In genomic region chr6:46891396-46891795, GRCh38 we compare ENCODE assay signal across 18 cellular contexts. TPM values are rescaled to one million over a fixed set of nuclear protein-coding genes. Genes with fewer than 3 reads are reported as not detected.
DNase-seq lines count a peak whose midpoint lies in the region; ATAC-seq, FAIRE-seq and TF ChIP-seq lines count a peak whose summit lies in the region.
"Had no signal": no experiment of that assay in that cellular context is flagged by ENCODE, and none has a peak within 500 bp of the region (broad histone marks: within the 10 kb centered on the region; RNA-seq: fewer than 3 reads in every experiment).

No MANE protein-coding gene starts in this region.

- H2AFZ ChIP-seq in osteoblast (ENCODE audit: low read length), result no peak overlapping the region
- H2AFZ ChIP-seq in neuronal stem cell (ENCODE audit: low read length), result no peak overlapping the region

- FAIRE-seq in urothelium cell line (lab: Jason Lieb, UNC), result no peak
- FAIRE-seq: D721Med had no signal

- no peak overlapping the region for H2AK5ac ChIP-seq in neuronal stem cell (ENCODE audit: low read depth, low read length)

- H3K4me2 ChIP-seq in osteoblast (ENCODE audit: insufficient read depth, low read length) (no peak overlapping the region), neuronal stem cell (ENCODE audit: insufficient read depth, low read length, poor library complexity, severe bottlenecking) (no peak overlapping the region)

- no peaks in the 10 kb centered on the region for H3K79me1 ChIP-seq in neuronal stem cell (ENCODE audit: low read depth, low read length)

- no peak overlapping the region for H3K4ac ChIP-seq in neuronal stem cell (ENCODE audit: low read length)

- no peak overlapping the region for H2BK120ac ChIP-seq in neuronal stem cell (ENCODE audit: low read depth, low read length)

- H2BK15ac ChIP-seq in neuronal stem cell (ENCODE audit: low read length), result no peak overlapping the region

- H3K9ac ChIP-seq in neuronal stem cell (ENCODE audit: low read depth, low read length, poor library complexity), result no peak overlapping the region
- H3K9ac ChIP-seq: BLaER1 treated with 17β-estradiol and CSF1 and Interleukin-3, amounts not matched to agents 10 nM and 100 nM had no signal

- peak; percentile 52 for DNase-seq in dermis blood vessel endothelial cell
- DNase-seq in osteoblast (ENCODE audit: insufficient read length, low spot score, missing footprints), result peak; percentile 62
- DNase-seq in neuronal stem cell (ENCODE audit: low spot score), result no peak
- DNase-seq in urothelium cell line (ENCODE audit: low spot score), result no peak
- DNase-seq in activated CD4-positive, alpha-beta memory T cell treated with anti-CD3 and anti-CD28 coated beads for 36 hours, result no peak
- DNase-seq: HCEC 1CT, KG1, NCI-H1436, NCI-H1930, NCI-H345, NCI-H524 treated with DMSO at 0.1 percent for 48 hours, RPMI8226, SHP77 treated with DMSO at 0.1 percent for 48 hours had no signal

- no peak overlapping the region for H4K91ac ChIP-seq in neuronal stem cell (ENCODE audit: low read depth, low read length, poor library complexity)

- no CpG with 5 or more reads among the region's 3 CpGs for WGBS in neuronal stem cell (ENCODE audit: extremely low coverage in 2 of 2, insufficient read length in 2 of 2, insufficient replicate concordance in 1 of 2), 2 donors

- no peak overlapping the region for H4K8ac ChIP-seq in neuronal stem cell (ENCODE audit: low read depth, low read length)

- H2BK5ac ChIP-seq in neuronal stem cell (ENCODE audit: low read length), result no peak overlapping the region

- no peaks in the 10 kb centered on the region for H4K20me1 ChIP-seq in osteoblast (ENCODE audit: insufficient read depth, low read length)
- H4K20me1 ChIP-seq: BLaER1 treated with 17β-estradiol and CSF1 and Interleukin-3, amounts not matched to agents 10 nM and 100 nM had no signal

- H3K27me3 Mint-ChIP-seq in activated CD4-positive, alpha-beta memory T cell treated with anti-CD3 and anti-CD28 coated beads for 36 hours, result peaks cover 1% of the 10 kb centered on the region

- no peaks in the 10 kb centered on the region for H3K9me3 Mint-ChIP-seq in activated CD4-positive, alpha-beta memory T cell treated with anti-CD3 and anti-CD28 coated beads for 36 hours

- no peak overlapping the region for H2BK12ac ChIP-seq in neuronal stem cell (ENCODE audit: low read length)

- TF ChIP-seq CTCF in HEK293 (tag by site-specific recombination; IDR thresholded peaks at IDR 0.05), result no peak
- TF ChIP-seq CTCF in osteoblast (IDR thresholded peaks at IDR 0.05; ENCODE audit: extremely low read depth, low read depth, low read length), result no peak

- no peak overlapping the region for H3K18ac ChIP-seq in neuronal stem cell (ENCODE audit: low read length)

- no peaks in the 10 kb centered on the region for H3K36me3 Mint-ChIP-seq in activated CD4-positive, alpha-beta memory T cell treated with anti-CD3 and anti-CD28 coated beads for 36 hours

- no peaks in the 10 kb centered on the region for H3K79me2 ChIP-seq in osteoblast (ENCODE audit: insufficient read depth, low read length)

- no peaks in the 10 kb centered on the region for H3K27me3 ChIP-seq in osteoblast (ENCODE audit: insufficient read depth, low read length)
- H3K27me3 ChIP-seq in neuronal stem cell (ENCODE audit: control insufficient read depth in 3 of 3, insufficient read depth in 3 of 3, low read depth in 1 of 3, low read length in 3 of 3), result no peaks in the 10 kb centered on the region
- H3K27me3 ChIP-seq: BLaER1 treated with 17β-estradiol and CSF1 and Interleukin-3, amounts not matched to agents 10 nM and 100 nM had no signal

- no peak overlapping the region for H3K4me3 Mint-ChIP-seq in activated CD4-positive, alpha-beta memory T cell treated with anti-CD3 and anti-CD28 coated beads for 36 hours

- H3K9me3 ChIP-seq in HEK293 (ENCODE audit: control insufficient read depth, insufficient read depth, low read depth, low read length) (no peaks in the 10 kb centered on the region), osteoblast (ENCODE audit: low read depth, low read length) (no peaks in the 10 kb centered on the region), neuronal stem cell (replicated peaks in 1 of 2; ENCODE audit: control insufficient read depth in 2 of 2, insufficient read depth in 1 of 2, low read depth in 1 of 2, low read length in 2 of 2) (no peaks in the 10 kb centered on the region)
- H3K9me3 ChIP-seq: BLaER1 treated with 17β-estradiol and CSF1 and Interleukin-3, amounts not matched to agents 10 nM and 100 nM had no signal

- CTCF ChIA-PET in HEK293 (lab: Yijun Ruan, JAX), result no interaction called here
- CTCF ChIA-PET in activated CD4-positive, alpha-beta memory T cell treated with anti-CD3 and anti-CD28 coated beads for 36 hours (lab: Charles Lee), result no interaction called here

- H3K4me3 ChIP-seq in HEK293 (ENCODE audit: low read depth, low read length), result no peak overlapping the region
- H3K4me3 ChIP-seq in osteoblast (ENCODE audit: insufficient read depth, low read length), result no peak overlapping the region
- no peak overlapping the region for H3K4me3 ChIP-seq in neuronal stem cell (ENCODE audit: low read length in 2 of 2)
- H3K4me3 ChIP-seq: BLaER1 treated with 17β-estradiol and CSF1 and Interleukin-3, amounts not matched to agents 10 nM and 100 nM had no signal

- H3K27ac ChIP-seq in HEK293 (ENCODE audit: extremely low read depth, low read depth, low read length) (no peak overlapping the region), osteoblast (ENCODE audit: low read depth, low read length) (no peak overlapping the region), neuronal stem cell (replicated peaks; ENCODE audit: low read length) (no peak overlapping the region)
- H3K27ac ChIP-seq: BLaER1 treated with 17β-estradiol and CSF1 and Interleukin-3, amounts not matched to agents 10 nM and 100 nM had no signal

- H3K27ac Mint-ChIP-seq in activated CD4-positive, alpha-beta memory T cell treated with anti-CD3 and anti-CD28 coated beads for 36 hours, result no peak overlapping the region

- H3K23ac ChIP-seq in neuronal stem cell (ENCODE audit: low read depth, low read length, poor library complexity), result no peak overlapping the region

- no peaks in the 10 kb centered on the region for H3K4me1 ChIP-seq in HEK293 (ENCODE audit: control insufficient read depth, insufficient read depth, low read length)
- H3K4me1 ChIP-seq in osteoblast (ENCODE audit: insufficient read depth, low read length), result no peaks in the 10 kb centered on the region
- no peaks in the 10 kb centered on the region for H3K4me1 ChIP-seq in neuronal stem cell (ENCODE audit: control insufficient read depth in 2 of 2, insufficient read depth in 1 of 2, low read depth in 1 of 2, low read length in 2 of 2)

- no peak for ATAC-seq in HG02884 (IDR thresholded peaks at IDR 0.05; ENCODE audit: unreplicated experiment)
- ATAC-seq: SK-N-SH treated with all-trans-retinoic acid at 6 μM for 48 hours had no signal

- H3K36me3 ChIP-seq in HEK293 (ENCODE audit: control insufficient read depth in 2 of 2, insufficient read depth in 1 of 2, low read length in 2 of 2) (no peaks in the 10 kb centered on the region), osteoblast (ENCODE audit: insufficient read depth, low read length) (no peaks in the 10 kb centered on the region), neuronal stem cell (replicated peaks in 1 of 2; ENCODE audit: control insufficient read depth in 2 of 2, insufficient read depth in 2 of 2, low read length in 2 of 2) (no peaks in the 10 kb centered on the region)
- H3K36me3 ChIP-seq: BLaER1 treated with 17β-estradiol and CSF1 and Interleukin-3, amounts not matched to agents 10 nM and 100 nM had no signal

- intact Hi-C loops in activated CD4-positive, alpha-beta memory T cell treated with anti-CD3 and anti-CD28 coated beads for 36 hours (cut with micrococcal nuclease), result no loop called here

- no peak overlapping the region for H3K14ac ChIP-seq in neuronal stem cell (ENCODE audit: low read length)

- H3K4me1 Mint-ChIP-seq in activated CD4-positive, alpha-beta memory T cell treated with anti-CD3 and anti-CD28 coated beads for 36 hours (ENCODE audit: low read depth), result no peaks in the 10 kb centered on the region

- POLR2A ChIA-PET in HEK293 (lab: Yijun Ruan, JAX), result no interaction called here
- POLR2A ChIA-PET in activated CD4-positive, alpha-beta memory T cell treated with anti-CD3 and anti-CD28 coated beads for 36 hours (lab: Charles Lee), result no interaction called here

TF ChIP-seq in HEK293, 187 proteins besides CTCF, POLR2A, EP300 and RAD21:
- TF ChIP-seq BCL6B (tag by site-specific recombination; IDR thresholded peaks at IDR 0.05), result peak; percentile 80
- TF ChIP-seq ZNF48 (tag by site-specific recombination; IDR thresholded peaks at IDR 0.05), result no peak

RNA-seq across cellular contexts. Expression of gene ADGRF5, which starts 30.3 kb away (rescaled TPM):
- total RNA-seq in dermis blood vessel endothelial cell, result 140 and 211 TPM in 2 replicates
- total RNA-seq in osteoblast, result under 0.01 TPM in 2 replicates
- polyA plus RNA-seq in neuronal stem cell (2013, experiment 1 of 2), result not detected
- polyA plus RNA-seq in neuronal stem cell (2013, experiment 2 of 2), result not detected
- total RNA-seq in activated CD4-positive, alpha-beta memory T cell treated with anti-CD3 and anti-CD28 coated beads for 36 hours, result not detected

Comparison
In these comparisons a context has a peak if more than half of its experiments do, and no peak if none do; other contexts are left out.
1. DNase-seq: peak in dermis blood vessel endothelial cell (single experiment) and osteoblast (single experiment); none in neuronal stem cell (single experiment), urothelium cell line (single experiment) and activated CD4-positive, alpha-beta memory T cell treated with anti-CD3 and anti-CD28 coated beads for 36 hours (single experiment).
2. RNA of gene ADGRF5, which starts 30.3 kb away (total RNA-seq): 140 to 211 TPM in dermis blood vessel endothelial cell; under 0.01 TPM in osteoblast and not detected in activated CD4-positive, alpha-beta memory T cell treated with anti-CD3 and anti-CD28 coated beads for 36 hours; every median in the first group is over 100 times any median in the second.